Comparison of ENCODE assay signal across 25 cellular contexts in genomic region chrX:49858341-49858740, GRCh38. TPM values are rescaled to one million over a fixed set of nuclear protein-coding genes. Genes with fewer than 3 reads are reported as not detected.
"Had no signal": no experiment of that assay in that cellular context is flagged by ENCODE, and none has a peak within 500 bp of the region (broad histone marks: within the 10 kb centered on the region; RNA-seq: fewer than 3 reads in every experiment).

No MANE protein-coding gene starts in this region.

- DNase-seq: IMR-90; Karpas-422; KG1; MG63; NCI-H1092; NCI-H1105 treated with DMSO at 0.1 percent for 48 hours; NCI-H1417 treated with DMSO at 0.1 percent for 48 hours; NCI-H146; NCI-H187; NCI-H2081; NCI-H2171; NCI-H226; NCI-H446; NCI-H510A; NCI-H524 treated with DMSO at 0.1 percent for 48 hours; NCI-H69; NK-92 treated with Interleukin-12 subunit alpha and Interleukin-12 subunit beta, amount 100 ng/mL, for 24 hours; PC-3; SHP77 treated with DMSO at 0.1 percent for 48 hours; SJCRH30; T-helper 1 cell had no signal

- H3K36me3 ChIP-seq: MG63, SJCRH30 had no signal

- H3K4me3 ChIP-seq: MG63, SJCRH30 had no signal

- H3K4me1 ChIP-seq: SJCRH30 had no signal

- H3K9me3 ChIP-seq: MG63, SJCRH30 had no signal

- H3K27me3 ChIP-seq: MG63, SJCRH30 had no signal

- H3K27ac ChIP-seq: HL-60, SJCRH30 had no signal

RNA-seq across cellular contexts. Expression of gene PAGE4, which starts 29.2 kb away (rescaled TPM):
- total RNA-seq: IMR-90, OCI-LY7, PC-3, Right ventricle myocardium inferior, RPMI7951, SJCRH30 had no signal
- polyA plus RNA-seq: IMR-90 had no signal
